ENCODE assay signal across 5 cellular contexts in the genomic region with DNA sequence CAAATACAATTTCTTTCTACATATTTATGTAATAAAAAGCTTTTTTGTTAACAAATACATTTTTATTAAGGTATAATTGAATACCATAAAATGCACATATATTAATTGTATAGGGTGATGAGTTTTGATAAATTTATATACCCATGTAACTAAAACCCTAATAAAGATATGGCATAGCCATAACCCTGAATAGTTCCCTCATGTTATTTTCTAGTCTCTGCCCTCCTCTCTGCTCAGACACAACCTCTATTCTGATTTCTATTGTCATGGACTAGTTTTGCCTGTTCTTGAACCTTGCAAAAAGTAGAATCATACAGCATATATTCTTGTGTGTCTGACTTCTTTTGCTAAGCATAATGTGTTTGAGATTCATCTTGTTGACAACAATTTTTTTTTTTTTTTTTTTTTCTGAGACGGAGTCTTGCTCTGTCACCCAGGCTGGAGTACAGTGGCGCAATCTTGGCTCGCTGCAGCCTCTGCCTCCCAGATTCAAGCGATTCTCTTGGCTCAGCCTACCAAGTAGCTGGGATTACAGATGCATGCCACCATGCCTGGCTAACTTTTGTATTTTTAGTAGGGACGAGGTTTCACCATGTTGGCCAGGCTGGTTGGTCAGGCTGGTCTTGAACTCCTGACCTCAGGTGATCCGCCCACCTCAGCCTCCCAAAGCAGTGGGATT. TPM values are rescaled to one million over a fixed set of nuclear protein-coding genes. Genes with fewer than 3 reads are reported as not detected.
"Had no signal": no experiment of that assay in that cellular context is flagged by ENCODE, and none has a peak within 500 bp of the region (broad histone marks: within the 10 kb centered on the region; RNA-seq: fewer than 3 reads in every experiment).

No MANE protein-coding gene starts in this region.

- DNase-seq: H9, HCEC 1CT had no signal

- H3K4me1 Mint-ChIP-seq: GM23338, H9 had no signal

- H3K27ac Mint-ChIP-seq: GM23338, H9 had no signal

- ATAC-seq: GM23338 had no signal

- H3K4me3 ChIP-seq: GM23338, K562 had no signal

- H3K4me2 ChIP-seq: GM23338 had no signal

- H2AFZ ChIP-seq: GM23338 had no signal

- H3K4me3 Mint-ChIP-seq: GM23338, H9 had no signal

RNA-seq across cellular contexts. Expression of a gene that starts 47.6 kb away (rescaled TPM):
- total RNA-seq: GM23338 had no signal
- polyA plus RNA-seq: GM23338 had no signal

RNA-seq across cellular contexts. Expression of a gene that starts 49.3 kb away (rescaled TPM):
- total RNA-seq: HT-29 had no signal
